ENCODE assay signal across 8 cellular contexts in genomic region chr19:38684078-38684861, GRCh38. TPM values are rescaled to one million over a fixed set of nuclear protein-coding genes. Genes with fewer than 3 reads are reported as not detected.
A peak's percentile ranks its signal among the peaks of the same experiment; 100 is the strongest.
DNase-seq lines count a peak whose midpoint lies in the region; ATAC-seq and TF ChIP-seq lines count a peak whose summit lies in the region.

No MANE protein-coding gene starts in this region.

- peak overlapping the region; percentile 16 to 54; a peak in 4 of 5 replicates for H3K4me3 Mint-ChIP-seq in H9

- WGBS in H9 (ENCODE audit: extremely low coverage, insufficient read length, low lambda C conversion rate): no CpG with 5 or more reads among the region's 7 CpGs
- 28% methylated on average over 2 of the region's 7 CpGs for WGBS in mesenchymal stem cell
- WGBS in urinary bladder: 27% methylated on average over 7 of the region's 7 CpGs

- H4K20me1 ChIP-seq in H9 (ENCODE audit: control insufficient read depth, insufficient read depth, insufficient read length): no peaks in the 10 kb centered on the region

- ATAC-seq in HG03469 (IDR thresholded peaks at IDR 0.05; ENCODE audit: unreplicated experiment): no peak

- H3K18ac ChIP-seq in H9 (ENCODE audit: insufficient read length, low read depth, low read length) (peak overlapping the region; percentile 97), mesenchymal stem cell (ENCODE audit: low read depth in 1 of 2, low read length in 2 of 2) (peak overlapping the region; percentile 92 to 93)

- DNase-seq in AG08396 (ENCODE audit: low spot score): peak; percentile 76
- peak; percentile 46 for DNase-seq in H9
- peak; percentile 87 for DNase-seq in SHP77 treated with DMSO at 0.1 percent for 48 hours (lab: John Stamatoyannopoulos, UW)
- DNase-seq in mesenchymal stem cell: peak; percentile 94
- DNase-seq in DMS153 treated with DMSO at 0.1 percent for 48 hours (lab: John Stamatoyannopoulos, UW; ENCODE audit: unreplicated experiment): no peak

- peak overlapping the region; percentile 97 to 100 (median 98) for H3K27ac Mint-ChIP-seq in H9

- H4K91ac ChIP-seq in H9 (ENCODE audit: insufficient read length, low read depth, low read length): peak overlapping the region; percentile 46
- peak overlapping the region; percentile 64 for H4K91ac ChIP-seq in mesenchymal stem cell (ENCODE audit: low read length)

- H3K9ac ChIP-seq in H9 (ENCODE audit: extremely low read depth, insufficient read length, low read length): peak overlapping the region; percentile 34
- peak overlapping the region; percentile 88 for H3K9ac ChIP-seq in mesenchymal stem cell (ENCODE audit: low read length)

- H3K9me3 ChIP-seq in H9 (ENCODE audit: control insufficient read depth, low read depth, low read length): no peaks in the 10 kb centered on the region
- no peaks in the 10 kb centered on the region for H3K9me3 ChIP-seq in mesenchymal stem cell (ENCODE audit: control insufficient read depth, low read length)

- peak overlapping the region; percentile 99 for H2BK120ac ChIP-seq in H9 (ENCODE audit: low read depth, low read length, poor library complexity, severe bottlenecking)
- H2BK120ac ChIP-seq in mesenchymal stem cell (ENCODE audit: low read depth, low read length): peak overlapping the region; percentile 61

- H2BK12ac ChIP-seq in H9 (ENCODE audit: insufficient read length, low read depth, low read length) (peak overlapping the region; percentile 71), mesenchymal stem cell (ENCODE audit: low read length in 2 of 2) (peak overlapping the region in 1 of 2 experiments; percentile 70)

- H3K4me1 ChIP-seq in H9 (ENCODE audit: insufficient read depth, low read length) (peaks cover 15% of the 10 kb centered on the region; the same call in 1 of the 2 replicates), mesenchymal stem cell (ENCODE audit: control insufficient read depth, insufficient read depth, low read depth, low read length) (peaks cover 47% of the 10 kb centered on the region), urinary bladder (ENCODE audit: insufficient read depth) (peaks cover 3% of the 10 kb centered on the region)

- no peak overlapping the region for H2BK20ac ChIP-seq in H9 (ENCODE audit: low read depth, low read length, poor library complexity, severe bottlenecking)

- no peak overlapping the region for H2BK15ac ChIP-seq in H9 (ENCODE audit: low read depth, low read length)
- H2BK15ac ChIP-seq in mesenchymal stem cell (ENCODE audit: low read depth, poor library complexity, severe bottlenecking): peak overlapping the region; percentile 78

- H3T11ph ChIP-seq in H9 (ENCODE audit: low read length): peak overlapping the region; percentile 86

- H3K4me2 ChIP-seq in H9 (ENCODE audit: insufficient read depth, insufficient read length, low read length): no peak overlapping the region
- peak overlapping the region; percentile 36 for H3K4me2 ChIP-seq in mesenchymal stem cell (ENCODE audit: low read length, poor library complexity, severe bottlenecking)

- H2AK5ac ChIP-seq in H9 (ENCODE audit: insufficient read length, low read length) (peak overlapping the region; percentile 21), mesenchymal stem cell (ENCODE audit: low read length, severe bottlenecking) (peak overlapping the region; percentile 94)

- no peaks in the 10 kb centered on the region for H3K27me3 ChIP-seq in H9 (ENCODE audit: insufficient read depth, low read length)
- H3K27me3 ChIP-seq in mesenchymal stem cell (ENCODE audit: control insufficient read depth in 1 of 2, insufficient read depth in 1 of 2, low read length in 2 of 2): no peaks in the 10 kb centered on the region

- H2AFZ ChIP-seq in H9 (ENCODE audit: low read length): no peak overlapping the region
- H2AFZ ChIP-seq in mesenchymal stem cell (ENCODE audit: low read depth, low read length): no peak overlapping the region

- H2BK5ac ChIP-seq in H9 (ENCODE audit: insufficient read length, low read length) (peak overlapping the region; percentile 84), mesenchymal stem cell (ENCODE audit: low read depth, low read length, poor library complexity, severe bottlenecking) (peak overlapping the region; percentile 95)

- no peaks in the 10 kb centered on the region for H3K27me3 Mint-ChIP-seq in H9 (ENCODE audit: low read depth)

- H3K56ac ChIP-seq in H9 (ENCODE audit: insufficient read length, low read depth, low read length): no peak overlapping the region

- H3K23ac ChIP-seq in H9 (ENCODE audit: insufficient read length, low read depth, low read length): no peak overlapping the region
- no peak overlapping the region for H3K23ac ChIP-seq in mesenchymal stem cell (ENCODE audit: low read length in 2 of 2)

- no peaks in the 10 kb centered on the region for H3K23me2 ChIP-seq in H9 (ENCODE audit: insufficient read length, low read depth, low read length, poor library complexity, severe bottlenecking)

- peaks cover 20% of the 10 kb centered on the region; the same call in 1 of the 2 replicates for H3K79me2 ChIP-seq in H9 (ENCODE audit: insufficient read depth, low read length)

- H3K14ac ChIP-seq in H9 (ENCODE audit: insufficient read depth, low read length) (peak overlapping the region; percentile 90), mesenchymal stem cell (ENCODE audit: low read length in 2 of 2) (no peak overlapping the region)

- peaks cover 23 to 37% (median 35%) of the 10 kb centered on the region in 3 experiments; a peak in 6 of 7 replicates for H3K36me3 Mint-ChIP-seq in H9 (ENCODE audit: insufficient read depth in 1 of 3, low read depth in 3 of 3)

- H3K4me3 ChIP-seq in mesenchymal stem cell (ENCODE audit: insufficient read depth in 1 of 2, low read depth in 1 of 2, low read length in 2 of 2) (no peak overlapping the region), urinary bladder (ENCODE audit: low read depth, low read length) (no peak overlapping the region)

- peak overlapping the region; percentile 95; the same call in 1 of the 2 replicates for H3K4ac ChIP-seq in H9 (ENCODE audit: low read depth, low read length)
- peak overlapping the region; percentile 16 to 90 for H3K4ac ChIP-seq in mesenchymal stem cell (ENCODE audit: low read depth in 1 of 2, low read length in 2 of 2)

- H4K8ac ChIP-seq in H9 (replicated peaks; ENCODE audit: insufficient read length, low read depth, low read length) (no peak overlapping the region), mesenchymal stem cell (ENCODE audit: low read length) (peak overlapping the region; percentile 92)

- peak overlapping the region; percentile 47 for H4K5ac ChIP-seq in H9 (ENCODE audit: insufficient read length, low read depth, low read length)

- H3K36me3 ChIP-seq in mesenchymal stem cell (ENCODE audit: control insufficient read depth in 1 of 2, insufficient read depth in 2 of 2, low read depth in 1 of 2, low read length in 2 of 2) (peaks cover 1 to 31% of the 10 kb centered on the region in 2 experiments), urinary bladder (ENCODE audit: insufficient read depth) (no peaks in the 10 kb centered on the region)

- H3K27ac ChIP-seq in H9 (ENCODE audit: insufficient read length, low read depth, low read length) (peak overlapping the region; percentile 86), cingulate gyrus (ENCODE audit: low read depth, low read length) (peak overlapping the region; percentile 31), mesenchymal stem cell (ENCODE audit: low read length, poor library complexity, severe bottlenecking) (peak overlapping the region; percentile 88), urinary bladder (ENCODE audit: low read depth) (peak overlapping the region; percentile 80)

- peaks cover 0 to 4% of the 10 kb centered on the region in 2 experiments; a peak in 3 of 5 replicates for H3K9me3 Mint-ChIP-seq in H9

- peaks cover 3% of the 10 kb centered on the region for H3K79me1 ChIP-seq in H9 (ENCODE audit: insufficient read depth, low read depth, low read length, poor library complexity, severe bottlenecking)
- H3K79me1 ChIP-seq in mesenchymal stem cell (replicated peaks; ENCODE audit: low read length, poor library complexity, severe bottlenecking): no peaks in the 10 kb centered on the region

- peaks cover 57 to 66% of the 10 kb centered on the region in 2 experiments for H3K4me1 Mint-ChIP-seq in H9

- TF ChIP-seq CTCF in H9 (conservative IDR thresholded peaks at IDR 0.05): no peak

RNA-seq across cellular contexts. Expression of gene ACTN4, which starts 36.8 kb away (rescaled TPM):
- total RNA-seq in H9 (2021) (369 and 386 TPM in 2 replicates), urinary bladder (140 TPM)
- polyA plus RNA-seq in mesenchymal stem cell (2013, experiment 1 of 2): 259 TPM
- polyA plus RNA-seq in mesenchymal stem cell (2013, experiment 2 of 2): 250 TPM
- polyA plus RNA-seq in urinary bladder: 304 TPM

Comparison
In these comparisons a context has a peak if more than half of its experiments do, and no peak if none do; other contexts are left out.
1. H3K27ac ChIP-seq: peak in every context shown above with its lines; median percentile 88 in mesenchymal stem cell; 86 in H9; 80 in urinary bladder; 31 in cingulate gyrus.